Comparison of ENCODE assay signal across 21 cellular contexts in the genomic region with DNA sequence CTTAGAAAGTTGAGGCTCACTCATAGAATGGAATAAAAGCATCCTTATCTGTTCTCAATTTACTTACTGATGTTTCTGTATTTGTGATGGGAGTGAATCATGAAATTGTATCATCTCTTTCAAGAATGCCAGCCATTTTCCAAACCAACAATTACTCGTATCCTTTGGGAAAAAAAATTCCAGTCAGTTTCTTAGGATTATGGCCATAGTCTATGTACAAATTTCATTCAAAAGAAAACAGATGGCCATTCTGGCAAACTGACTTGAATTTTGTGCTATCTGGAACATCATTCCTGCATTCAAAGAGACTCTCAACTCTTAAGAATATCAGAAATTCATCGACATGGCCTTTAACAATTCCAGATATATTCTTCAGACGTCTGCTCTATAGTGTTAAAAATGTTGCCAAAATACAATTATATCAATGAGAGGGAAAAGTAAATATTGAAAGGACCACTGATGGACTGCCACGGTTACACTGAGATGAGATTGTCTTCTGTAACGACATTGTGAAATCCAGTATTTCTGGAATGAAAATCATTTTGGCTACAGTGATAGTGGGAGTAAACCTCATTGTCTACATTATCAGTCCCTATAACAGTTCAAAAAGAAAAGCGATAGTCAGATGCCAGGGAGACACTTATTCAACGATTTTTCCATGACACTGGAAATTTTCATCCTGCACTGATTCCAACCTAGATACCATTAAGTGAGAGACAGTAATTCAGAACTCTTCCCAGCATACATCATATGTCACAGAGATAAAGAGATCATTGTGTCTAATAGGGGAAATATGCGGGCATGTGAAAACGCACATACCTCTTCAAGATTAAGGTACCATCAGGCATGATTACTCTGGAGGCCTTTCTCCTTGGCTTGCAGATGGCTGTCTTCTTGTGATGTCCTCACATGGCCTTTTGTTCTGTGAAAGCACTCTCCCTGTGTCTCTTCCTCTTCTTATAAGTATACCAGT.
"Had no signal": no experiment of that assay in that cellular context is flagged by ENCODE, and none has a peak within 500 bp of the region (broad histone marks: within the 10 kb centered on the region; RNA-seq: fewer than 3 reads in every experiment).

No MANE protein-coding gene starts in this region.

- H3K4me1 Mint-ChIP-seq: activated CD4-positive, alpha-beta T cell treated with anti-CD3 and anti-CD28 coated beads, Interleukin-2, amount 10 ng/mL, durations not matched to agents 24 days and 14 days; activated naive CD8-positive, alpha-beta T cell treated with anti-CD3 and anti-CD28 coated beads, Interleukin-2, amount 50 U/mL, for 24 hours; natural killer cell had no signal

- H3K27ac Mint-ChIP-seq: activated CD4-positive, alpha-beta T cell treated with anti-CD3 and anti-CD28 coated beads, Interleukin-2, amount 10 ng/mL, durations not matched to agents 24 days and 14 days; activated CD8-positive, alpha-beta T cell treated with anti-CD3 and anti-CD28 coated beads for 36 hours; activated naive CD8-positive, alpha-beta T cell treated with anti-CD3 and anti-CD28 coated beads, Interleukin-2, amount 50 U/mL, for 24 hours; activated T-helper 1 cell treated with anti-CD3 and anti-CD28 coated beads, Interleukin-12 subunit alpha, Interleukin-12 subunit beta, Interleukin-2, Interleukin-4 antibody, amounts not matched to agents 30 ng/mL and 10 ng/mL and 1 ng/mL, durations not matched to agents 14 hours and 24 hours and 36 hours; mesothelial cell of epicardium; natural killer cell; progenitor cell of endocrine pancreas; stimulated activated naive CD8-positive, alpha-beta T cell treated with anti-CD3 and anti-CD28 coated beads, Interleukin-15, Interleukin-2, amounts not matched to agents 100 ng/mL and 50 ng/mL, for 24 hours; T-helper 1 cell treated with Interleukin-12 subunit alpha and Interleukin-12 subunit beta and Interleukin-4 antibody, amounts not matched to agents 30 μg/mL and 1 μg/mL, for 36 hours had no signal

- H3K36me3 Mint-ChIP-seq: mesothelial cell of epicardium, natural killer cell had no signal

- DNase-seq: activated CD4-positive, alpha-beta T cell treated with anti-CD3 and anti-CD28 coated beads, Interleukin-2, amount 10 ng/mL, durations not matched to agents 24 days and 14 days; activated CD8-positive, alpha-beta T cell treated with anti-CD3 and anti-CD28 coated beads for 36 hours; activated gamma-delta T cell; activated naive CD4-positive, alpha-beta T cell treated with anti-CD3 and anti-CD28 coated beads, Interleukin-2, amount 50 U/mL, for 16 hours; activated naive CD8-positive, alpha-beta T cell treated with anti-CD3 and anti-CD28 coated beads, Interleukin-2, amount 50 U/mL, for 24 hours; central memory CD4-positive, alpha-beta T cell; effector memory CD4-positive, alpha-beta T cell; natural killer cell; stimulated activated CD4-positive, alpha-beta T cell treated with anti-CD3 and anti-CD28 coated beads, Interleukin-4, amount 100 ng/mL, for 4 hours had no signal

- FAIRE-seq: endothelial cell of umbilical vein, keratinocyte, urothelium cell line had no signal

- H3K4me3 ChIP-seq: ascending aorta, tibial nerve had no signal

- H3K27me3 ChIP-seq: ascending aorta, tibial nerve had no signal

- H3K4me1 ChIP-seq: ascending aorta, tibial nerve had no signal

- ATAC-seq: activated CD8-positive, alpha-beta T cell treated with anti-CD3 and anti-CD28 coated beads for 36 hours; activated naive CD8-positive, alpha-beta T cell treated with anti-CD3 and anti-CD28 coated beads, Interleukin-2, amount 50 U/mL, for 24 hours; esophagus mucosa; left lobe of liver; natural killer cell had no signal

- H3K4me3 Mint-ChIP-seq: activated CD4-positive, alpha-beta T cell treated with anti-CD3 and anti-CD28 coated beads, Interleukin-2, amount 10 ng/mL, durations not matched to agents 24 days and 14 days; activated CD8-positive, alpha-beta T cell treated with anti-CD3 and anti-CD28 coated beads for 36 hours; activated naive CD8-positive, alpha-beta T cell treated with anti-CD3 and anti-CD28 coated beads, Interleukin-2, amount 50 U/mL, for 24 hours; activated T-helper 1 cell treated with anti-CD3 and anti-CD28 coated beads, Interleukin-12 subunit alpha, Interleukin-12 subunit beta, Interleukin-2, Interleukin-4 antibody, amounts not matched to agents 30 ng/mL and 10 ng/mL and 1 ng/mL, durations not matched to agents 14 hours and 24 hours and 36 hours; mesothelial cell of epicardium; natural killer cell; stimulated activated naive CD8-positive, alpha-beta T cell treated with anti-CD3 and anti-CD28 coated beads, Interleukin-15, Interleukin-2, amounts not matched to agents 100 ng/mL and 50 ng/mL, for 24 hours; T-helper 1 cell treated with Interleukin-12 subunit alpha and Interleukin-12 subunit beta and Interleukin-4 antibody, amounts not matched to agents 30 μg/mL and 1 μg/mL, for 36 hours had no signal

- H3K36me3 ChIP-seq: ascending aorta, tibial nerve had no signal

- H3K9me3 Mint-ChIP-seq: activated CD4-positive, alpha-beta T cell treated with anti-CD3 and anti-CD28 coated beads, Interleukin-2, amount 10 ng/mL, durations not matched to agents 24 days and 14 days; activated CD8-positive, alpha-beta T cell treated with anti-CD3 and anti-CD28 coated beads for 36 hours; activated naive CD8-positive, alpha-beta T cell treated with anti-CD3 and anti-CD28 coated beads, Interleukin-2, amount 50 U/mL, for 24 hours; activated T-helper 1 cell treated with anti-CD3 and anti-CD28 coated beads, Interleukin-12 subunit alpha, Interleukin-12 subunit beta, Interleukin-2, Interleukin-4 antibody, amounts not matched to agents 30 ng/mL and 10 ng/mL and 1 ng/mL, durations not matched to agents 14 hours and 24 hours and 36 hours; stimulated activated naive CD8-positive, alpha-beta T cell treated with anti-CD3 and anti-CD28 coated beads, Interleukin-15, Interleukin-2, amounts not matched to agents 100 ng/mL and 50 ng/mL, for 24 hours; T-helper 1 cell treated with Interleukin-12 subunit alpha and Interleukin-12 subunit beta and Interleukin-4 antibody, amounts not matched to agents 30 μg/mL and 1 μg/mL, for 36 hours had no signal

- H3K27ac ChIP-seq: ascending aorta, tibial nerve had no signal

- H3K27me3 Mint-ChIP-seq: activated CD4-positive, alpha-beta T cell treated with anti-CD3 and anti-CD28 coated beads, Interleukin-2, amount 10 ng/mL, durations not matched to agents 24 days and 14 days; activated CD8-positive, alpha-beta T cell treated with anti-CD3 and anti-CD28 coated beads for 36 hours; activated naive CD8-positive, alpha-beta T cell treated with anti-CD3 and anti-CD28 coated beads, Interleukin-2, amount 50 U/mL, for 24 hours; progenitor cell of endocrine pancreas; stimulated activated naive CD8-positive, alpha-beta T cell treated with anti-CD3 and anti-CD28 coated beads, Interleukin-15, Interleukin-2, amounts not matched to agents 100 ng/mL and 50 ng/mL, for 24 hours had no signal

- H3K9me3 ChIP-seq: ascending aorta, tibial nerve had no signal
